ENCODE assay signal across 36 cellular contexts in genomic region chr5:84817953-84818352, GRCh38.
A peak's percentile ranks its signal among the peaks of the same experiment; 100 is the strongest.
DNase-seq lines count a peak whose midpoint lies in the region; ATAC-seq, FAIRE-seq and TF ChIP-seq lines count a peak whose summit lies in the region.
"Had no signal": no experiment of that assay in that cellular context is flagged by ENCODE, and none has a peak within 500 bp of the region (broad histone marks: within the 10 kb centered on the region; RNA-seq: fewer than 3 reads in every experiment).

No MANE protein-coding gene starts in this region.

- H3K27me3 Mint-ChIP-seq in nephron progenitor cell (ENCODE audit: low read depth, poor library complexity): peaks cover 3% of the 10 kb centered on the region
- H3K27me3 Mint-ChIP-seq: B cell; CD4-positive, alpha-beta memory T cell; CD4-positive, alpha-beta T cell; CD4-positive, CD25-positive, alpha-beta regulatory T cell; CD8-positive, alpha-beta memory T cell had no signal

- no peaks in the 10 kb centered on the region for H3K27me3 ChIP-seq in prostate gland (replicated peaks; ENCODE audit: insufficient read depth)
- H3K27me3 ChIP-seq: BE2C; BLaER1; BLaER1 treated with 17β-estradiol and CSF1 and Interleukin-3, amounts not matched to agents 10 nM and 100 nM had no signal

- H3K9me3 ChIP-seq in HEK293 (ENCODE audit: control insufficient read depth, insufficient read depth, low read depth, low read length) (no peaks in the 10 kb centered on the region), prostate gland (no peaks in the 10 kb centered on the region)
- H3K9me3 ChIP-seq: A549; BE2C; BLaER1; BLaER1 treated with 17β-estradiol and CSF1 and Interleukin-3, amounts not matched to agents 10 nM and 100 nM; Caco-2 had no signal

- no peak overlapping the region for H3K27ac Mint-ChIP-seq in nephron progenitor cell
- H3K27ac Mint-ChIP-seq: B cell; CD14-positive monocyte; CD4-positive, alpha-beta memory T cell; CD4-positive, alpha-beta T cell; CD4-positive, CD25-positive, alpha-beta regulatory T cell; CD8-positive, alpha-beta memory T cell; CD8-positive, alpha-beta T cell had no signal

- TF ChIP-seq POLR2A in prostate gland (IDR thresholded peaks at IDR 0.05): no peak

- H3K4me3 ChIP-seq in HEK293 (ENCODE audit: low read depth, low read length): no peak overlapping the region
- H3K4me3 ChIP-seq in prostate gland: no peak overlapping the region
- H3K4me3 ChIP-seq: A549; BLaER1; BLaER1 treated with 17β-estradiol and CSF1 and Interleukin-3, amounts not matched to agents 10 nM and 100 nM had no signal

- H3K27ac ChIP-seq in HEK293 (ENCODE audit: extremely low read depth, low read depth, low read length) (no peak overlapping the region; the same call in 1 of the 2 replicates), prostate gland (no peak overlapping the region)
- H3K27ac ChIP-seq: 22Rv1; A549; BLaER1; BLaER1 treated with 17β-estradiol and CSF1 and Interleukin-3, amounts not matched to agents 10 nM and 100 nM; C4-2B had no signal

- CTCF ChIA-PET in HEK293 (lab: Yijun Ruan, JAX): interaction anchor here (0.6 to 1.0 kb wide), 2 partner anchors 79 to 890 kb away, joined by 3 read pairs; no protein-coding TSS in a partner anchor

- POLR2A ChIA-PET in HEK293 (lab: Yijun Ruan, JAX): no interaction called here

- H3K4me1 Mint-ChIP-seq in nephron progenitor cell: peaks cover 34% of the 10 kb centered on the region
- H3K4me1 Mint-ChIP-seq: B cell; CD4-positive, alpha-beta memory T cell; CD4-positive, CD25-positive, alpha-beta regulatory T cell; CD8-positive, alpha-beta memory T cell had no signal

- 83% methylated on average over 5 of the region's 5 CpGs for WGBS in prostate gland

- H3K36me3 ChIP-seq in HEK293 (ENCODE audit: control insufficient read depth in 2 of 2, insufficient read depth in 1 of 2, low read length in 2 of 2) (no peaks in the 10 kb centered on the region), prostate gland (no peaks in the 10 kb centered on the region)
- H3K36me3 ChIP-seq: BE2C; BLaER1; BLaER1 treated with 17β-estradiol and CSF1 and Interleukin-3, amounts not matched to agents 10 nM and 100 nM had no signal

- DNase-seq in ELF-1 (ENCODE audit: low read depth, low spot score) (peak; percentile 6), NCI-H69 (lab: John Stamatoyannopoulos, UW) (peak; percentile 58), left kidney (ENCODE audit: low read depth, low spot score) (peak; percentile 15), HTR-8/SVneo (ENCODE audit: insufficient read length, low spot score) (no peak), nephron progenitor cell (no peak), prostate gland (ENCODE audit: low spot score) (no peak)
- DNase-seq: 8988T; ACHN; AML-193; BE2C; C1 segment of cervical spinal cord; Caco-2; Calu3; CD4-positive, alpha-beta memory T cell; CD4-positive, alpha-beta T cell; CD4-positive, CD25-positive, alpha-beta regulatory T cell; CD8-positive, alpha-beta memory T cell; CD8-positive, alpha-beta T cell; COR-L47; DMS 273 treated with DMSO at 0.1 percent for 48 hours; DMS153; DMS53; DMS79; DMS79 treated with DMSO at 0.1 percent for 48 hours; DND-41; EL had no signal

- H3K36me3 Mint-ChIP-seq in nephron progenitor cell (ENCODE audit: low read depth): no peaks in the 10 kb centered on the region
- H3K36me3 Mint-ChIP-seq: CD14-positive monocyte; CD4-positive, alpha-beta memory T cell; CD4-positive, CD25-positive, alpha-beta regulatory T cell; CD8-positive, alpha-beta memory T cell; CD8-positive, alpha-beta T cell had no signal

- no peaks in the 10 kb centered on the region for H3K9me3 Mint-ChIP-seq in nephron progenitor cell
- H3K9me3 Mint-ChIP-seq: CD4-positive, alpha-beta T cell had no signal

- TF ChIP-seq CTCF in HEK293 (tag by site-specific recombination; IDR thresholded peaks at IDR 0.05) (no peak), nephron progenitor cell (IDR thresholded peaks at IDR 0.05) (no peak), prostate gland (IDR thresholded peaks at IDR 0.05) (no peak)

- intact Hi-C loops in prostate gland (cut with DNase I): no loop called here

- no peak overlapping the region for H3K4me3 Mint-ChIP-seq in nephron progenitor cell
- H3K4me3 Mint-ChIP-seq: B cell; CD14-positive monocyte; CD4-positive, alpha-beta T cell; CD4-positive, CD25-positive, alpha-beta regulatory T cell; CD8-positive, alpha-beta memory T cell; CD8-positive, alpha-beta T cell had no signal

- FAIRE-seq in HTR-8/SVneo (lab: Jason Lieb, UNC): no peak
- FAIRE-seq: A549, D721Med had no signal

- ATAC-seq in HG03280 (IDR thresholded peaks at IDR 0.05; ENCODE audit: unreplicated experiment): no peak
- ATAC-seq: A549; CD8-positive, alpha-beta T cell had no signal

- H3K4me1 ChIP-seq in HEK293 (ENCODE audit: control insufficient read depth, insufficient read depth, low read length) (peaks cover 6% of the 10 kb centered on the region; the same call in 1 of the 2 replicates), prostate gland (replicated peaks) (no peaks in the 10 kb centered on the region)
- H3K4me1 ChIP-seq: A549, BE2C, BLaER1, Caco-2 had no signal

TF ChIP-seq in HEK293, 187 proteins besides CTCF, POLR2A, EP300 and RAD21:
- TF ChIP-seq ZNF629 (tag by site-specific recombination; IDR thresholded peaks at IDR 0.05) (no peak), ZFHX2 (tag by site-specific recombination; conservative IDR thresholded peaks at IDR 0.05) (0 out of 2 replicates have a peak, but pooled peaks have one; percentile 21), ZNF121 (tag by site-specific recombination; IDR thresholded peaks at IDR 0.05) (no peak), AEBP2 (tag by site-specific recombination; IDR thresholded peaks at IDR 0.05; ENCODE audit: borderline replicate concordance) (no peak), ZNF10 (tag by site-specific recombination; IDR thresholded peaks at IDR 0.05) (0 out of 2 replicates have a peak, but pooled peaks have one; percentile 15), ZNF140 (tag by site-specific recombination; IDR thresholded peaks at IDR 0.05) (no peak), ZBTB1 (tag by site-specific recombination; IDR thresholded peaks at IDR 0.05) (no peak), ZNF791 (tag by site-specific recombination; IDR thresholded peaks at IDR 0.05) (no peak), ZNF747 (tag by site-specific recombination; IDR thresholded peaks at IDR 0.05) (no peak), ZNF18 (tag by site-specific recombination; IDR thresholded peaks at IDR 0.05) (peak; percentile 11), WT1 (tag by site-specific recombination; IDR thresholded peaks at IDR 0.05) (peak; percentile 93)

Comparison
In these comparisons a context has a peak if more than half of its experiments do, and no peak if none do; other contexts are left out.
1. DNase-seq: peak in ELF-1 (single experiment), NCI-H69 (single experiment) and left kidney (single experiment); none in HTR-8/SVneo (single experiment), nephron progenitor cell (single experiment) and prostate gland (single experiment).